3 cellular contexts compared by ENCODE assay signal in the genomic region with DNA sequence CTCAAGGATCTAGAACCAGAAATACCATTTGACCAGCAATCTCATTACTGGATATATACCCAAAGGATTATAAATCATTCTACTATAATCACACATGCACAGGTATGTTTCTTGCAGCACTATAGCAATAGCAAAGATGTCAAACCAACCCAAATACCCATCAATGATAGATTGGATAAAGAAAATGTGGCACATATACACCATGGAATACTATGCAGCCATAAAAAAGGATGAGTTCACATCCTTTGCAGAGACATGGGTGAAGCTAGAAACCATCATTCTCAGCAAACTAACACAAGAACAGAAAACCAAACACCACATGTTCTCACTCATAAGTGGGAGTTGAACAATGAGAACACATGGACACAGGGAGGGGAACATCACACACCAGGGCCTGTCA. TPM values are rescaled to one million over a fixed set of nuclear protein-coding genes. Genes with fewer than 3 reads are reported as not detected.
"Had no signal": no experiment of that assay in that cellular context is flagged by ENCODE, and none has a peak within 500 bp of the region (broad histone marks: within the 10 kb centered on the region; RNA-seq: fewer than 3 reads in every experiment).

No MANE protein-coding gene starts in this region.

RNA-seq across cellular contexts. Expression of a gene that starts 33.2 kb away (rescaled TPM):
- total RNA-seq: HT1080 had no signal
- polyA plus RNA-seq: HepG2, IgD-negative memory B cell had no signal
